Comparison of ENCODE assay signal across 7 cellular contexts in the genomic region with DNA sequence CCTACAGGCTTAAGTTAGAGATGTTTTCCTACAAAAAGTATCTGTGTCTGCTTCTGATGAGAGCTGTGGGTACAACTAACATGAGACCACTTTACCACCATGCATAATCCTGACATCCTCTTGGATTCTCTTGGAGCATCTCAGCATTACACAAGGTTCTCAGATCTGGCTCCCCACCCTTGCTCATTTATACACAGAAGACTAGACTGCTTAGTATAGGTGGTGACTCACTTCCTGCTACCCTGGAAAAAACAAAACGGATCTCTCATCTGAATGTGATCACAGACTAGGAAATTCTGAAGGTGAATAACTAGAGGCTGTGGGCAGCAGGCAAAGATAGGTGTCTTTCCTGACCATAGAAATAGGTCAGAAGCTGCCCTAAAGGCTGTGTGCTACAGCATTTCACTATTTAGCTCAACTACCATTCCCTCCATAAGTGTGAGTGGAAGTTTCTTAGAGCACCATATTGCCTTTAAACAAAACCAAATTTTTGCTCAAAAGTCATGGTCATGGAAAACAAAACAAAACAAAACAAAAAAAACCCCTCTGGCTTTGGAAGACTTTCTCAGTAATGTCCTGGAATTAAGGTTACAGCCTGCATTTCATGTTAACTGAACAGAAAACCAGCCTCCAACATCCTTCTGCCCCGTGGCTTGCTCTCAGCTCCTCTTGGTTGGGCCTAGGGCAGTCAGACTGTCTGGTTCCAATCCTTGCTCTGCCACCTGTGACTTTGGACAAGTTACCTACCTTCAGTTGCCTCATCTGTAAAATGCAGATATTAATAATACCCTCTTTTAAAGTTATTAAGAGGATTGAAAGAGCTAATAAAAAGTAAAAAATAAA.
DNase-seq lines count a peak whose midpoint lies in the region; ATAC-seq and TF ChIP-seq lines count a peak whose summit lies in the region.
"Not testable (repeated sequence)": the region's sequence is repeated elsewhere in the genome, so short reads cannot be mapped to it uniquely, and the experiment has no call there.

No MANE protein-coding gene starts in this region.

- CTCF ChIA-PET in IMR-90 (lab: Yijun Ruan, JAX); activated CD4-positive, alpha-beta memory T cell treated with anti-CD3 and anti-CD28 coated beads for 36 hours (lab: Charles Lee): not testable (repeated sequence)

- peak overlapping the region; percentile 65 for H3K27ac Mint-ChIP-seq in T-helper 1 cell treated with Interleukin-12 subunit alpha and Interleukin-12 subunit beta and Interleukin-4 antibody, amounts not matched to agents 30 μg/mL and 1 μg/mL, for 36 hours
- H3K27ac Mint-ChIP-seq in activated CD4-positive, alpha-beta memory T cell treated with anti-CD3 and anti-CD28 coated beads for 36 hours: peak overlapping the region; percentile 80
- H3K27ac Mint-ChIP-seq in activated T-helper 1 cell treated with anti-CD3 and anti-CD28 coated beads, Interleukin-12 subunit alpha, Interleukin-12 subunit beta, Interleukin-2, Interleukin-4 antibody, amounts not matched to agents 30 ng/mL and 10 ng/mL and 1 ng/mL, durations not matched to agents 14 hours and 24 hours and 36 hours: peak overlapping the region; percentile 92
- H3K27ac Mint-ChIP-seq in activated naive CD8-positive, alpha-beta T cell treated with anti-CD3 and anti-CD28 coated beads, Interleukin-2, amount 10 ng/mL, durations not matched to agents 7 days and 5 days: peak overlapping the region; percentile 79

- H2AK5ac ChIP-seq in IMR-90 (ENCODE audit: low read depth, low read length): not testable (repeated sequence)

- H3K9ac ChIP-seq in IMR-90 (ENCODE audit: low read depth, low read length): not testable (repeated sequence)

- not testable (repeated sequence) for H3K9me3 Mint-ChIP-seq in T-helper 1 cell treated with Interleukin-12 subunit alpha and Interleukin-12 subunit beta and Interleukin-4 antibody, amounts not matched to agents 30 μg/mL and 1 μg/mL, for 36 hours; activated CD4-positive, alpha-beta memory T cell treated with anti-CD3 and anti-CD28 coated beads for 36 hours; activated T-helper 1 cell treated with anti-CD3 and anti-CD28 coated beads, Interleukin-12 subunit alpha, Interleukin-12 subunit beta, Interleukin-2, Interleukin-4 antibody, amounts not matched to agents 30 ng/mL and 10 ng/mL and 1 ng/mL, durations not matched to agents 14 hours and 24 hours and 36 hours; activated naive CD8-positive, alpha-beta T cell treated with anti-CD3 and anti-CD28 coated beads, Interleukin-2, amount 10 ng/mL, durations not matched to agents 7 days and 5 days

- POLR2A ChIA-PET in IMR-90 (lab: Charles Lee; ENCODE audit: unreplicated experiment); activated CD4-positive, alpha-beta memory T cell treated with anti-CD3 and anti-CD28 coated beads for 36 hours (lab: Charles Lee); activated naive CD8-positive, alpha-beta T cell treated with anti-CD3 and anti-CD28 coated beads, Interleukin-2, amount 10 ng/mL, durations not matched to agents 7 days and 5 days (lab: Charles Lee): not testable (repeated sequence)

- H3K56ac ChIP-seq in IMR-90 (ENCODE audit: extremely low read depth, insufficient read depth, low read length): not testable (repeated sequence)

- not testable (repeated sequence) for H2BK5ac ChIP-seq in IMR-90 (ENCODE audit: low read depth, low read length, poor library complexity, severe bottlenecking)

- not testable (repeated sequence) for H4K8ac ChIP-seq in IMR-90 (ENCODE audit: low read depth in 2 of 2, low read length in 2 of 2)

- H3K4me3 ChIP-seq in IMR-90 (ENCODE audit: insufficient read depth, low read depth, low read length): not testable (repeated sequence)

- H3K9me3 ChIP-seq in IMR-90 (ENCODE audit: control insufficient read depth, insufficient read depth, low read length): not testable (repeated sequence)

- in situ Hi-C loops in IMR-90 (cut with MboI; ENCODE audit: low sequenced_read_pairs): not testable (repeated sequence)

- not testable (repeated sequence) for H3K4me3 Mint-ChIP-seq in T-helper 1 cell treated with Interleukin-12 subunit alpha and Interleukin-12 subunit beta and Interleukin-4 antibody, amounts not matched to agents 30 μg/mL and 1 μg/mL, for 36 hours; activated CD4-positive, alpha-beta memory T cell treated with anti-CD3 and anti-CD28 coated beads for 36 hours
- H3K4me3 Mint-ChIP-seq in activated T-helper 1 cell treated with anti-CD3 and anti-CD28 coated beads, Interleukin-12 subunit alpha, Interleukin-12 subunit beta, Interleukin-2, Interleukin-4 antibody, amounts not matched to agents 30 ng/mL and 10 ng/mL and 1 ng/mL, durations not matched to agents 14 hours and 24 hours and 36 hours: peak overlapping the region; percentile 33
- H3K4me3 Mint-ChIP-seq in activated naive CD8-positive, alpha-beta T cell treated with anti-CD3 and anti-CD28 coated beads, Interleukin-2, amount 10 ng/mL, durations not matched to agents 7 days and 5 days: peak overlapping the region; percentile 40

- H2AFZ ChIP-seq in IMR-90 (replicated peaks; ENCODE audit: low read length, poor library complexity): not testable (repeated sequence)

- not testable (repeated sequence) for H3K23ac ChIP-seq in IMR-90 (ENCODE audit: low read depth, low read length)

- H4K20me1 ChIP-seq in IMR-90 (ENCODE audit: insufficient read depth, low read length): not testable (repeated sequence)

- dilution Hi-C loops in IMR-90 (cut with HindIII; ENCODE audit: low sequenced_read_pairs, unreplicated experiment): not testable (repeated sequence)

- H2AK9ac ChIP-seq in IMR-90 (replicated peaks; ENCODE audit: low read depth, low read length, poor library complexity): not testable (repeated sequence)

- not testable (repeated sequence) for H3K14ac ChIP-seq in IMR-90 (replicated peaks; ENCODE audit: low read depth, low read length)

- H3K9me1 ChIP-seq in IMR-90 (ENCODE audit: insufficient read depth, low read length): not testable (repeated sequence)

- not testable (repeated sequence) for H4K91ac ChIP-seq in IMR-90 (ENCODE audit: insufficient read depth, low read depth, low read length)

- TF ChIP-seq CTCF in IMR-90 (conservative IDR thresholded peaks at IDR 0.05; ENCODE audit: low read depth, low read length): not testable (repeated sequence)

- H3K27me3 Mint-ChIP-seq in T-helper 1 cell treated with Interleukin-12 subunit alpha and Interleukin-12 subunit beta and Interleukin-4 antibody, amounts not matched to agents 30 μg/mL and 1 μg/mL, for 36 hours (ENCODE audit: low read depth); activated CD4-positive, alpha-beta memory T cell treated with anti-CD3 and anti-CD28 coated beads for 36 hours; activated T-helper 1 cell treated with anti-CD3 and anti-CD28 coated beads, Interleukin-12 subunit alpha, Interleukin-12 subunit beta, Interleukin-2, Interleukin-4 antibody, amounts not matched to agents 30 ng/mL and 10 ng/mL and 1 ng/mL, durations not matched to agents 14 hours and 24 hours and 36 hours (ENCODE audit: insufficient read depth); activated naive CD8-positive, alpha-beta T cell treated with anti-CD3 and anti-CD28 coated beads, Interleukin-2, amount 10 ng/mL, durations not matched to agents 7 days and 5 days: not testable (repeated sequence)

- intact Hi-C loops in IMR-90 (cut with micrococcal nuclease); activated CD4-positive, alpha-beta memory T cell treated with anti-CD3 and anti-CD28 coated beads for 36 hours (cut with micrococcal nuclease); activated T-helper 1 cell treated with anti-CD3 and anti-CD28 coated beads, Interleukin-12 subunit alpha, Interleukin-12 subunit beta, Interleukin-2, Interleukin-4 antibody, amounts not matched to agents 30 ng/mL and 10 ng/mL and 1 ng/mL, durations not matched to agents 14 hours and 24 hours and 36 hours (cut with micrococcal nuclease): not testable (repeated sequence)

- not testable (repeated sequence) for H3K4me2 ChIP-seq in IMR-90 (ENCODE audit: low read depth, low read length)

- H3K79me1 ChIP-seq in IMR-90 (ENCODE audit: low read depth in 1 of 2, low read length in 2 of 2): not testable (repeated sequence)

- H3K4me1 Mint-ChIP-seq in T-helper 1 cell treated with Interleukin-12 subunit alpha and Interleukin-12 subunit beta and Interleukin-4 antibody, amounts not matched to agents 30 μg/mL and 1 μg/mL, for 36 hours (ENCODE audit: low read depth); activated CD4-positive, alpha-beta memory T cell treated with anti-CD3 and anti-CD28 coated beads for 36 hours (ENCODE audit: low read depth); activated T-helper 1 cell treated with anti-CD3 and anti-CD28 coated beads, Interleukin-12 subunit alpha, Interleukin-12 subunit beta, Interleukin-2, Interleukin-4 antibody, amounts not matched to agents 30 ng/mL and 10 ng/mL and 1 ng/mL, durations not matched to agents 14 hours and 24 hours and 36 hours (ENCODE audit: low read depth); activated naive CD8-positive, alpha-beta T cell treated with anti-CD3 and anti-CD28 coated beads, Interleukin-2, amount 10 ng/mL, durations not matched to agents 7 days and 5 days: not testable (repeated sequence)

- whole genome bisulfite sequencing in IMR-90 (ENCODE audit: extremely low coverage in 2 of 2, insufficient read length in 1 of 2), 2 experiments: no CpG with 5 or more reads among the region's 2 CpGs

- TF ChIP-seq POLR2A in IMR-90 (IDR thresholded peaks at IDR 0.05; ENCODE audit: low read depth, low read length): not testable (repeated sequence)

- peak overlapping the region; percentile 46; the same call in 1 of the 2 replicates for H2BK120ac ChIP-seq in IMR-90 (ENCODE audit: low read depth, low read length)

- H3K27ac ChIP-seq in IMR-90 (ENCODE audit: insufficient read depth, low read length) (peak overlapping the region; percentile 44; the same call in 1 of the 2 replicates), epithelial cell of prostate (peak overlapping the region; percentile 32)

- DNase-seq in IMR-90; activated CD4-positive, alpha-beta memory T cell treated with anti-CD3 and anti-CD28 coated beads for 36 hours; activated naive CD8-positive, alpha-beta T cell treated with anti-CD3 and anti-CD28 coated beads, Interleukin-2, amount 10 ng/mL, durations not matched to agents 7 days and 5 days; epithelial cell of prostate (ENCODE audit: low read depth, low spot score): not testable (repeated sequence)
- DNase-seq in activated T-helper 1 cell treated with anti-CD3 and anti-CD28 coated beads, Interleukin-12 subunit alpha, Interleukin-12 subunit beta, Interleukin-2, Interleukin-4 antibody, amounts not matched to agents 30 ng/mL and 10 ng/mL and 1 ng/mL, durations not matched to agents 14 hours and 24 hours and 36 hours (ENCODE audit: low spot score): peak; percentile 7
- DNase-seq in stimulated activated CD4-positive, alpha-beta T cell treated with anti-CD3 and anti-CD28 coated beads, Interleukin-4, amount 100 ng/mL, for 24 hours: peak; percentile 8

- 0 out of 2 replicates have a peak overlapping the region, but pooled peaks have one; percentile 34 for H2BK20ac ChIP-seq in IMR-90 (ENCODE audit: low read depth, low read length)

- H3K36me3 Mint-ChIP-seq in T-helper 1 cell treated with Interleukin-12 subunit alpha and Interleukin-12 subunit beta and Interleukin-4 antibody, amounts not matched to agents 30 μg/mL and 1 μg/mL, for 36 hours (ENCODE audit: low read depth); activated CD4-positive, alpha-beta memory T cell treated with anti-CD3 and anti-CD28 coated beads for 36 hours; activated T-helper 1 cell treated with anti-CD3 and anti-CD28 coated beads, Interleukin-12 subunit alpha, Interleukin-12 subunit beta, Interleukin-2, Interleukin-4 antibody, amounts not matched to agents 30 ng/mL and 10 ng/mL and 1 ng/mL, durations not matched to agents 14 hours and 24 hours and 36 hours (ENCODE audit: low read depth); activated naive CD8-positive, alpha-beta T cell treated with anti-CD3 and anti-CD28 coated beads, Interleukin-2, amount 10 ng/mL, durations not matched to agents 7 days and 5 days: not testable (repeated sequence)

- peak; percentile 99 for ATAC-seq in IMR-90 (ENCODE audit: low read depth)
- peak; percentile 88 for ATAC-seq in activated naive CD8-positive, alpha-beta T cell treated with anti-CD3 and anti-CD28 coated beads, Interleukin-2, amount 10 ng/mL, durations not matched to agents 7 days and 5 days (ENCODE audit: low read depth)

- not testable (repeated sequence) for H2BK15ac ChIP-seq in IMR-90 (ENCODE audit: low read depth, low read length)

- not testable (repeated sequence) for H3K27me3 ChIP-seq in IMR-90 (ENCODE audit: control insufficient read depth, insufficient read depth, low read length)

- H3K36me3 ChIP-seq in IMR-90 (ENCODE audit: control insufficient read depth, insufficient read depth, low read length): not testable (repeated sequence)

- H3K4me1 ChIP-seq in IMR-90 (ENCODE audit: control insufficient read depth, insufficient read depth, low read length): not testable (repeated sequence)

- H4K5ac ChIP-seq in IMR-90 (ENCODE audit: low read depth, low read length): not testable (repeated sequence)

- H3K18ac ChIP-seq in IMR-90 (ENCODE audit: low read depth, low read length): not testable (repeated sequence)

- TF ChIP-seq RAD21 in IMR-90 (IDR thresholded peaks at IDR 0.05; ENCODE audit: low read length): not testable (repeated sequence)

- H3K4ac ChIP-seq in IMR-90 (ENCODE audit: low read depth, low read length): 0 out of 2 replicates have a peak overlapping the region, but pooled peaks have one; percentile 35

- not testable (repeated sequence) for BruUV-seq in IMR-90 (replicated peaks; lab: Mats Ljungman, UMichigan)
